8 cellular contexts compared by ENCODE assay signal in genomic region chr15:73965094-73965729, GRCh38. TPM values are rescaled to one million over a fixed set of nuclear protein-coding genes. Genes with fewer than 3 reads are reported as not detected.
DNase-seq lines count a peak whose midpoint lies in the region; ATAC-seq and TF ChIP-seq lines count a peak whose summit lies in the region.

No MANE protein-coding gene starts in this region.

- intact Hi-C loops in left lung (cut with DNase I) = no loop called here
- intact Hi-C loops in esophagus muscularis mucosa (cut with DNase I) = no loop called here

- no peak overlapping the region for H3K4me3 Mint-ChIP-seq in type B pancreatic cell

- no peak overlapping the region for H3K27ac ChIP-seq in left lung
- H3K27ac ChIP-seq in esophagus muscularis mucosa (replicated peaks in 1 of 4) = no peak overlapping the region

- TF ChIP-seq POLR2A in esophagus muscularis mucosa (IDR thresholded peaks at IDR 0.05; ENCODE audit: low read depth) = no peak

- TF ChIP-seq EP300 in esophagus muscularis mucosa (IDR thresholded peaks at IDR 0.05) = no peak

- DNase-seq in GM12865 (ENCODE audit: low read depth) (peak; percentile 64), left lung (peak in 1 of 2 donors; percentile 32), type B pancreatic cell (ENCODE audit: extremely low spot score, unreplicated experiment) (no peak), NOMO-1 (lab: John Stamatoyannopoulos, UW; ENCODE audit: unreplicated experiment in 2 of 2) (no peak), esophagus muscularis mucosa (ENCODE audit: extremely low spot score) (no peak), 8988T (no peak)
- DNase-seq in activated CD4-positive, alpha-beta T cell treated with anti-CD3 and anti-CD28 coated beads, Interleukin-2, amount 50 U/mL, for 24 hours (ENCODE audit: low read depth in 1 of 2, low spot score in 1 of 2) = peak; percentile 16 to 36

- H3K9me3 ChIP-seq in left lung (no peaks in the 10 kb centered on the region), esophagus muscularis mucosa (no peaks in the 10 kb centered on the region)

- H3K36me3 Mint-ChIP-seq in type B pancreatic cell = no peaks in the 10 kb centered on the region

- peaks cover 9% of the 10 kb centered on the region for H3K4me1 Mint-ChIP-seq in type B pancreatic cell (ENCODE audit: unreplicated experiment)

- H3K27ac Mint-ChIP-seq in type B pancreatic cell = no peak overlapping the region

- H3K36me3 ChIP-seq in left lung = no peaks in the 10 kb centered on the region
- H3K36me3 ChIP-seq in esophagus muscularis mucosa = no peaks in the 10 kb centered on the region

- H3K4me3 ChIP-seq in GM12865 (ENCODE audit: low read depth, low read length) = peak overlapping the region; percentile 31
- no peak overlapping the region for H3K4me3 ChIP-seq in left lung
- no peak overlapping the region for H3K4me3 ChIP-seq in esophagus muscularis mucosa

- no peaks in the 10 kb centered on the region for H3K9me3 Mint-ChIP-seq in type B pancreatic cell

- peaks cover 18% of the 10 kb centered on the region for H3K27me3 Mint-ChIP-seq in type B pancreatic cell

- H3K4me1 ChIP-seq in left lung (peaks cover 6 to 10% of the 10 kb centered on the region in 2 donors), esophagus muscularis mucosa (peaks cover 3 to 12% (median 10%) of the 10 kb centered on the region in 4 donors)

- ATAC-seq in HG02884 (IDR thresholded peaks at IDR 0.05; ENCODE audit: unreplicated experiment) (peak; percentile 21), left lung (peak; percentile 34)

- no peak for TF ChIP-seq CTCF in GM12865 (IDR thresholded peaks at IDR 0.05; ENCODE audit: insufficient read depth, low read depth, low read length, missing control alignments)
- peak in 1 of 2 donors; percentile 46 for TF ChIP-seq CTCF in left lung (IDR thresholded peaks at IDR 0.05)
- peak; percentile 29 for TF ChIP-seq CTCF in type B pancreatic cell (conservative IDR thresholded peaks at IDR 0.05)
- no peak for TF ChIP-seq CTCF in esophagus muscularis mucosa (IDR thresholded peaks at IDR 0.05)

- 59% methylated on average over 4 of the region's 13 CpGs for WGBS in esophagus muscularis mucosa

- H3K27me3 ChIP-seq in left lung (no peaks in the 10 kb centered on the region), esophagus muscularis mucosa (no peaks in the 10 kb centered on the region)

RNA-seq across cellular contexts. Expression of gene STOML1, which starts 26.9 kb away (rescaled TPM):
- 10 to 100 TPM; 20.0 to 29.3 TPM for total RNA-seq in left lung
- total RNA-seq in type B pancreatic cell (ENCODE audit: low replicate concordance) = 10.4 and 10.8 TPM in 2 replicates
- total RNA-seq in esophagus muscularis mucosa = 10 to 100 TPM in 2 of 4 donors, 1 to 10 TPM in 2; 7.9 to 25.4 (median 14.9) TPM

RNA-seq across cellular contexts. Expression of gene PML, which starts 29.3 kb away (rescaled TPM):
- total RNA-seq in left lung (10 to 100 TPM; 61.2 to 75.2 TPM), type B pancreatic cell (ENCODE audit: low replicate concordance) (28.7 and 29.8 TPM in 2 replicates), esophagus muscularis mucosa (10 to 100 TPM; 48.0 to 61.6 (median 57.2) TPM)

RNA-seq across cellular contexts. Expression of gene LOXL1, which starts 39.0 kb away (rescaled TPM):
- total RNA-seq in left lung = 10 to 100 TPM; 22.3 to 37.0 TPM
- total RNA-seq in type B pancreatic cell (ENCODE audit: low replicate concordance) = 10.3 and 25.1 TPM in 2 replicates
- total RNA-seq in esophagus muscularis mucosa = 10 to 100 TPM; 19.7 to 84.3 (median 39.1) TPM

Comparison
In these comparisons a context has a peak if more than half of its experiments do, and no peak if none do; other contexts are left out.
1. DNase-seq: peak in GM12865 (single experiment) and activated CD4-positive, alpha-beta T cell treated with anti-CD3 and anti-CD28 coated beads, Interleukin-2, amount 50 U/mL, for 24 hours (2 of 2); none in type B pancreatic cell (single experiment), NOMO-1 (0 of 2), esophagus muscularis mucosa (single experiment) and 8988T (single experiment).